In genomic region chr12:121467638-121468403, GRCh38 we compare ENCODE assay signal across 8 cellular contexts.
DNase-seq lines count a peak whose midpoint lies in the region; ATAC-seq lines count a peak whose summit lies in the region.

No MANE protein-coding gene starts in this region.

- peaks cover 25% of the 10 kb centered on the region for H3K4me1 Mint-ChIP-seq in activated T-cell treated with anti-CD3 and anti-CD28 coated beads, Interleukin-2, amount 50 U/mL, for 72 hours (ENCODE audit: low read depth)
- peaks cover 27 to 61% of the 10 kb centered on the region in 2 donors for H3K4me1 Mint-ChIP-seq in stimulated activated naive B cell treated with anti-CD40 and anti-IgM and Interleukin-4, amounts not matched to agents 10 μg/mL and 1 μg/mL and 100 μg/mL, for 72 hours

- H3K36me3 Mint-ChIP-seq in activated T-cell treated with anti-CD3 and anti-CD28 coated beads, Interleukin-2, amount 50 U/mL, for 72 hours (ENCODE audit: insufficient read depth in 2 of 2): no peaks in the 10 kb centered on the region
- H3K36me3 Mint-ChIP-seq in stimulated activated naive B cell treated with anti-CD40 and anti-IgM and Interleukin-4, amounts not matched to agents 10 μg/mL and 1 μg/mL and 100 μg/mL, for 72 hours: peaks cover 4 to 23% of the 10 kb centered on the region in 2 donors

- no peak for DNase-seq in activated T-cell treated with anti-CD3 and anti-CD28 coated beads, Interleukin-2, amount 50 U/mL, for 72 hours
- DNase-seq in activated T-cell treated with anti-CD3 and anti-CD28 coated beads, Interleukin-2, amount 50 U/mL, for 1 hour: no peak
- DNase-seq in islet precursor cell (peak; percentile 86), dedifferentiated amniotic fluid mesenchymal stem cell (ENCODE audit: extremely low spot score) (no peak)
- no peak for DNase-seq in stimulated activated naive B cell treated with anti-CD40 and anti-IgM and Interleukin-4, amounts not matched to agents 10 μg/mL and 1 μg/mL and 100 μg/mL, for 72 hours

- H3K27ac ChIP-seq in angular gyrus (ENCODE audit: low read depth, low read length): peak overlapping the region; percentile 48

- H3K9me3 Mint-ChIP-seq in activated T-cell treated with anti-CD3 and anti-CD28 coated beads, Interleukin-2, amount 50 U/mL, for 72 hours: no peaks in the 10 kb centered on the region
- no peaks in the 10 kb centered on the region for H3K9me3 Mint-ChIP-seq in stimulated activated naive B cell treated with anti-CD40 and anti-IgM and Interleukin-4, amounts not matched to agents 10 μg/mL and 1 μg/mL and 100 μg/mL, for 72 hours

- no peak for ATAC-seq in activated T-cell treated with anti-CD3 and anti-CD28 coated beads, Interleukin-2, amount 50 U/mL, for 72 hours (replicated peaks in 1 of 2)
- peak; percentile 22 for ATAC-seq in HG03575 (IDR thresholded peaks at IDR 0.05; ENCODE audit: extremely low read depth, insufficient number of reproducible peaks, low FRiP score, unreplicated experiment)
- ATAC-seq in stimulated activated naive B cell treated with anti-CD40 and anti-IgM and Interleukin-4, amounts not matched to agents 10 μg/mL and 1 μg/mL and 100 μg/mL, for 72 hours (replicated peaks): peak in 1 of 2 donors; percentile 30
- no peak for ATAC-seq in GM21515 (IDR thresholded peaks at IDR 0.05; ENCODE audit: unreplicated experiment)

- H3K4me3 Mint-ChIP-seq in activated T-cell treated with anti-CD3 and anti-CD28 coated beads, Interleukin-2, amount 50 U/mL, for 72 hours: peak overlapping the region; percentile 45 to 49
- peak overlapping the region; percentile 41 to 56 for H3K4me3 Mint-ChIP-seq in stimulated activated naive B cell treated with anti-CD40 and anti-IgM and Interleukin-4, amounts not matched to agents 10 μg/mL and 1 μg/mL and 100 μg/mL, for 72 hours

- no peak overlapping the region for H3K27ac Mint-ChIP-seq in activated T-cell treated with anti-CD3 and anti-CD28 coated beads, Interleukin-2, amount 50 U/mL, for 72 hours
- no peak overlapping the region for H3K27ac Mint-ChIP-seq in stimulated activated naive B cell treated with anti-CD40 and anti-IgM and Interleukin-4, amounts not matched to agents 10 μg/mL and 1 μg/mL and 100 μg/mL, for 72 hours

- H3K27me3 Mint-ChIP-seq in activated T-cell treated with anti-CD3 and anti-CD28 coated beads, Interleukin-2, amount 50 U/mL, for 72 hours (ENCODE audit: low read depth): no peaks in the 10 kb centered on the region
- H3K27me3 Mint-ChIP-seq in stimulated activated naive B cell treated with anti-CD40 and anti-IgM and Interleukin-4, amounts not matched to agents 10 μg/mL and 1 μg/mL and 100 μg/mL, for 72 hours: no peaks in the 10 kb centered on the region
